ENCODE assay signal across 8 cellular contexts in genomic region chr11:65314501-65315203, GRCh38. TPM values are rescaled to one million over a fixed set of nuclear protein-coding genes. Genes with fewer than 3 reads are reported as not detected.
DNase-seq lines count a peak whose midpoint lies in the region; ATAC-seq and TF ChIP-seq lines count a peak whose summit lies in the region.

Gene CDC42EP2, plus strand, starts transcription at chr11:65314866. Its CDS starts 6,033 bp downstream, at chr11:65320899.

- ATAC-seq in GM21737 (IDR thresholded peaks at IDR 0.05; ENCODE audit: unreplicated experiment) (peak; percentile 71), right cardiac atrium (peak; percentile 91 to 95)

- H3K27ac Mint-ChIP-seq in T-helper 1 cell treated with Interleukin-12 subunit alpha and Interleukin-12 subunit beta and Interleukin-4 antibody, amounts not matched to agents 30 μg/mL and 1 μg/mL, for 36 hours = no peak within 1 kb of the TSS

- intact Hi-C loops in right cardiac atrium (cut with DNase I) = loop anchor here (1.0 to 5.0 kb wide), 4 partner anchors 37 to 40 kb away; no protein-coding TSS in a partner anchor

- H3K9me3 Mint-ChIP-seq in T-helper 1 cell treated with Interleukin-12 subunit alpha and Interleukin-12 subunit beta and Interleukin-4 antibody, amounts not matched to agents 30 μg/mL and 1 μg/mL, for 36 hours = no peaks in the 10 kb centered on the region

- TF ChIP-seq CTCF in LNCaP clone FGC (IDR thresholded peaks at IDR 0.05; ENCODE audit: control insufficient read depth, extremely low read depth, insufficient read depth) = no peak

- H3K4me3 ChIP-seq in LNCaP clone FGC (ENCODE audit: low read depth, low read length) (peak within 1 kb of the TSS; percentile 73), right cardiac atrium (ENCODE audit: low read length) (peak within 1 kb of the TSS; percentile 84), urinary bladder (ENCODE audit: low read depth, low read length) (peak within 1 kb of the TSS; percentile 62)

- no peaks in the 10 kb centered on the region for H3K36me3 ChIP-seq in urinary bladder (ENCODE audit: insufficient read depth)

- H3K4me1 ChIP-seq in right cardiac atrium (ENCODE audit: control insufficient read depth, insufficient read depth, low read length) = peaks cover 10% of the 10 kb centered on the region
- peaks cover 2% of the 10 kb centered on the region for H3K4me1 ChIP-seq in urinary bladder (ENCODE audit: insufficient read depth)

- DNase-seq in DMS79 treated with DMSO at 0.1 percent for 48 hours (lab: John Stamatoyannopoulos, UW) (peak; percentile 60), LNCaP clone FGC (ENCODE audit: low read depth) (peak; percentile 28), right cardiac atrium (peak; percentile 91 to 96 (median 96)), pulmonary artery endothelial cell (ENCODE audit: low read depth, low spot score) (no peak)

- no peaks in the 10 kb centered on the region for H3K27me3 ChIP-seq in right cardiac atrium (ENCODE audit: control insufficient read depth, insufficient read depth)

- no peaks in the 10 kb centered on the region for H3K36me3 Mint-ChIP-seq in T-helper 1 cell treated with Interleukin-12 subunit alpha and Interleukin-12 subunit beta and Interleukin-4 antibody, amounts not matched to agents 30 μg/mL and 1 μg/mL, for 36 hours (ENCODE audit: low read depth)

- H3K4me3 Mint-ChIP-seq in T-helper 1 cell treated with Interleukin-12 subunit alpha and Interleukin-12 subunit beta and Interleukin-4 antibody, amounts not matched to agents 30 μg/mL and 1 μg/mL, for 36 hours = peak within 1 kb of the TSS; percentile 69

- H3K27ac ChIP-seq in angular gyrus (ENCODE audit: low read depth, low read length) (peak within 1 kb of the TSS; percentile 93), right cardiac atrium (ENCODE audit: low read length) (peak within 1 kb of the TSS; percentile 84), urinary bladder (ENCODE audit: low read depth) (peak within 1 kb of the TSS; percentile 76)

- peaks cover 3% of the 10 kb centered on the region for H3K4me1 Mint-ChIP-seq in T-helper 1 cell treated with Interleukin-12 subunit alpha and Interleukin-12 subunit beta and Interleukin-4 antibody, amounts not matched to agents 30 μg/mL and 1 μg/mL, for 36 hours (ENCODE audit: low read depth)

- H3K9me3 ChIP-seq in right cardiac atrium (ENCODE audit: control insufficient read depth, low read length) = no peaks in the 10 kb centered on the region

- H3K27me3 Mint-ChIP-seq in T-helper 1 cell treated with Interleukin-12 subunit alpha and Interleukin-12 subunit beta and Interleukin-4 antibody, amounts not matched to agents 30 μg/mL and 1 μg/mL, for 36 hours (ENCODE audit: low read depth) = peaks cover 14% of the 10 kb centered on the region

- WGBS in right cardiac atrium = under 1% methylated on average over 74 of the region's 74 CpGs
- under 1% methylated on average over 74 of the region's 74 CpGs for WGBS in urinary bladder

RNA-seq across cellular contexts. Expression of gene CDC42EP2, which starts in this region (rescaled TPM):
- total RNA-seq in right cardiac atrium (10 to 100 TPM in 2 of 4 donors, 1 to 10 TPM in 2; 9.1 to 21.2 (median 10.7) TPM), pulmonary artery endothelial cell (19.5 and 22.5 TPM in 2 replicates), urinary bladder (17.6 TPM)
- polyA plus RNA-seq in right cardiac atrium (12.2 TPM), urinary bladder (30.1 TPM)
